24 cellular contexts compared by ENCODE assay signal in the genomic region with DNA sequence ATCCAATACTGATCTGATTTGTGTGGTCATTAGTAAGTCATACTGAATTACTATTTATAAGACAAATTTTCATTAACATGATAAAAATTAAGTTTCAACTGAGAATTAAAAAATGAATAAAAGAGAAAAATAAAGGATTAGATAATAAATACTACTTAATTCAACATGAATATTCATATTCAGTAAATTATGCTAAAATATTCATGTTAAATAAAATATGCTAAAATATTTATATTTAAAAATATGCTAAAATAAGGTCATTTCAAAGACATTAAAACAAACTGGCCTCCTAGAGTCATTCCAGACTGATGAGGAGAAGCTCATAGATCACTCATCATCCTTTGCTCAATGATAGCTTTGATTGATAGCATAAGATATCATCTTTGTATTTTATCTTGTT. TPM values are rescaled to one million over a fixed set of nuclear protein-coding genes. Genes with fewer than 3 reads are reported as not detected.
A peak's percentile ranks its signal among the peaks of the same experiment; 100 is the strongest.
DNase-seq lines count a peak whose midpoint lies in the region; ATAC-seq, FAIRE-seq and TF ChIP-seq lines count a peak whose summit lies in the region.
"Had no signal": no experiment of that assay in that cellular context is flagged by ENCODE, and none has a peak within 500 bp of the region (broad histone marks: within the 10 kb centered on the region; RNA-seq: fewer than 3 reads in every experiment).

No MANE protein-coding gene starts in this region.

- CTCF ChIA-PET in WTC11 (lab: Charles Lee): no interaction called here

- peaks cover 39% of the 10 kb centered on the region for H3K4me1 Mint-ChIP-seq in WTC11
- no peaks in the 10 kb centered on the region for H3K4me1 Mint-ChIP-seq in activated T-helper 17 cell treated with anti-CD3 and anti-CD28 coated beads, Interleukin-2, amount 50 U/mL, for 72 hours
- H3K4me1 Mint-ChIP-seq: B cell had no signal

- no peaks in the 10 kb centered on the region for H3K4me1 ChIP-seq in kidney (ENCODE audit: control insufficient read depth in 1 of 2, insufficient read depth in 1 of 2, low read depth in 1 of 2, low read length in 2 of 2)
- H3K4me1 ChIP-seq: BLaER1 treated with 17β-estradiol and CSF1 and Interleukin-3, amounts not matched to agents 10 nM and 100 nM; Caco-2 had no signal

- POLR2A ChIA-PET in WTC11 (lab: Charles Lee): no interaction called here

- no peak overlapping the region for H3K27ac Mint-ChIP-seq in WTC11
- no peak overlapping the region for H3K27ac Mint-ChIP-seq in activated T-helper 17 cell treated with anti-CD3 and anti-CD28 coated beads, Interleukin-2, amount 50 U/mL, for 72 hours
- H3K27ac Mint-ChIP-seq: B cell; CD4-positive, alpha-beta T cell; CD8-positive, alpha-beta T cell had no signal

- peak; percentile 80 for FAIRE-seq in G401.6 (lab: Jason Lieb, UNC)
- FAIRE-seq in frontal cortex (lab: Jason Lieb, UNC): peak; percentile 88
- peak; percentile 46 for FAIRE-seq in kidney (lab: Jason Lieb, UNC)
- FAIRE-seq: A549, D721Med, GM12878, GM12892, GM18507 had no signal

- H3K27me3 Mint-ChIP-seq in WTC11 (ENCODE audit: low read depth): no peaks in the 10 kb centered on the region
- H3K27me3 Mint-ChIP-seq in activated T-helper 17 cell treated with anti-CD3 and anti-CD28 coated beads, Interleukin-2, amount 50 U/mL, for 72 hours: no peaks in the 10 kb centered on the region
- H3K27me3 Mint-ChIP-seq: CD4-positive, alpha-beta T cell had no signal

- no peak overlapping the region for H3K27ac ChIP-seq in kidney (ENCODE audit: low read depth in 2 of 2, low read length in 2 of 2)
- no peak overlapping the region for H3K27ac ChIP-seq in coronary artery
- H3K27ac ChIP-seq: 22Rv1; A549; BLaER1 treated with 17β-estradiol and CSF1 and Interleukin-3, amounts not matched to agents 10 nM and 100 nM; C4-2B had no signal

- peaks cover 10% of the 10 kb centered on the region for H3K9me3 Mint-ChIP-seq in WTC11
- peaks cover 11% of the 10 kb centered on the region for H3K9me3 Mint-ChIP-seq in activated T-helper 17 cell treated with anti-CD3 and anti-CD28 coated beads, Interleukin-2, amount 50 U/mL, for 72 hours

- H3K4me3 ChIP-seq in kidney (ENCODE audit: low read length in 2 of 2) (no peak overlapping the region), coronary artery (no peak overlapping the region)
- H3K4me3 ChIP-seq: A549; BLaER1 treated with 17β-estradiol and CSF1 and Interleukin-3, amounts not matched to agents 10 nM and 100 nM; GM12878 had no signal

- H3K9me3 ChIP-seq in kidney (ENCODE audit: control insufficient read depth in 1 of 2, low read length in 2 of 2): no peaks in the 10 kb centered on the region
- H3K9me3 ChIP-seq: A549; BLaER1 treated with 17β-estradiol and CSF1 and Interleukin-3, amounts not matched to agents 10 nM and 100 nM; Caco-2 had no signal

- DNase-seq in WTC11 (ENCODE audit: low spot score) (no peak), frontal cortex (ENCODE audit: low spot score in 2 of 2) (no peak), kidney (no peak), erythroblast (lab: John Stamatoyannopoulos, UW) (no peak), coronary artery (ENCODE audit: low spot score) (no peak)
- no peak for DNase-seq in activated effector memory CD4-positive, alpha-beta T cell treated with anti-CD3 and anti-CD28 coated beads, Interleukin-2, amount 50 U/mL, for 16 hours
- DNase-seq: AML-193; Caco-2; Calu3; CD4-positive, alpha-beta T cell; CD8-positive, alpha-beta T cell; DMS79 treated with DMSO at 0.1 percent for 48 hours; GDM1 had no signal

- no peaks in the 10 kb centered on the region for H3K36me3 ChIP-seq in kidney (ENCODE audit: control insufficient read depth in 1 of 2, insufficient read depth in 2 of 2, low read length in 2 of 2)
- H3K36me3 ChIP-seq: BLaER1 treated with 17β-estradiol and CSF1 and Interleukin-3, amounts not matched to agents 10 nM and 100 nM had no signal

- intact Hi-C loops in kidney (cut with DNase I): no loop called here

- H3K36me3 Mint-ChIP-seq in WTC11: no peaks in the 10 kb centered on the region
- no peaks in the 10 kb centered on the region for H3K36me3 Mint-ChIP-seq in activated T-helper 17 cell treated with anti-CD3 and anti-CD28 coated beads, Interleukin-2, amount 50 U/mL, for 72 hours (ENCODE audit: low read depth)
- H3K36me3 Mint-ChIP-seq: CD8-positive, alpha-beta T cell had no signal

- TF ChIP-seq CTCF in WTC11 (IDR thresholded peaks at IDR 0.05) (no peak), kidney (IDR thresholded peaks at IDR 0.05; ENCODE audit: borderline replicate concordance, extremely low read depth, insufficient read depth) (no peak), coronary artery (IDR thresholded peaks at IDR 0.05) (no peak)

- H3K4me3 Mint-ChIP-seq in WTC11: no peak overlapping the region
- H3K4me3 Mint-ChIP-seq in activated T-helper 17 cell treated with anti-CD3 and anti-CD28 coated beads, Interleukin-2, amount 50 U/mL, for 72 hours: no peak overlapping the region
- H3K4me3 Mint-ChIP-seq: B cell; CD4-positive, alpha-beta T cell; CD8-positive, alpha-beta T cell had no signal

- H3K9ac ChIP-seq in kidney (ENCODE audit: low read length in 2 of 2): no peak overlapping the region
- H3K9ac ChIP-seq: BLaER1 treated with 17β-estradiol and CSF1 and Interleukin-3, amounts not matched to agents 10 nM and 100 nM had no signal

- TF ChIP-seq POLR2A in erythroblast (IDR thresholded peaks at IDR 0.05; ENCODE audit: low read length): no peak

- no peak for ATAC-seq in WTC11
- ATAC-seq in activated T-helper 17 cell treated with anti-CD3 and anti-CD28 coated beads, Interleukin-2, amount 50 U/mL, for 72 hours (replicated peaks): no peak
- ATAC-seq: A549; CD8-positive, alpha-beta T cell; GM12878 had no signal

TF ChIP-seq in WTC11, 78 proteins besides CTCF, POLR2A, EP300 and RAD21:
- TF ChIP-seq ZNF219 (CRISPR knock-in tag; IDR thresholded peaks at IDR 0.05; ENCODE audit: borderline replicate concordance) (no peak), HMGA2 (CRISPR knock-in tag; IDR thresholded peaks at IDR 0.05) (peak; percentile 95)

RNA-seq across cellular contexts. Expression of gene TMEM106B, which starts 16.7 kb away (rescaled TPM):
- total RNA-seq in WTC11 (2021) (27.3 to 32.9 TPM (median 31.0 TPM) in 3 replicates), frontal cortex (46.5 TPM), kidney (50.2 TPM)
- 21.1 TPM for polyA plus RNA-seq in kidney (ENCODE audit: insufficient read depth, low read depth, low replicate concordance)
- 10 to 100 TPM; 17.3 to 22.8 TPM for total RNA-seq in activated T-helper 17 cell treated with anti-CD3 and anti-CD28 coated beads, Interleukin-2, amount 50 U/mL, for 72 hours
